8 cellular contexts compared by ENCODE assay signal in genomic region chr2:179020156-179020750, GRCh38. TPM values are rescaled to one million over a fixed set of nuclear protein-coding genes. Genes with fewer than 3 reads are reported as not detected.
A peak's percentile ranks its signal among the peaks of the same experiment; 100 is the strongest.
DNase-seq lines count a peak whose midpoint lies in the region; ATAC-seq, FAIRE-seq and TF ChIP-seq lines count a peak whose summit lies in the region.

No MANE protein-coding gene starts in this region.

- intact Hi-C loops in A673 (cut with micrococcal nuclease; ENCODE audit: unreplicated experiment) = loop anchor here (1.0 to 2.0 kb wide), 2 partner anchors 129 to 223 kb away; no protein-coding TSS in a partner anchor
- intact Hi-C loops in activated CD4-positive, alpha-beta T cell treated with anti-CD3 and anti-CD28 coated beads, Interleukin-2, amount 10 ng/mL, durations not matched to agents 24 days and 14 days (cut with micrococcal nuclease) = loop anchor here (2.0 kb wide), 1 partner anchor 129 kb away; no protein-coding TSS in a partner anchor

- H3K9me3 ChIP-seq in A673 (ENCODE audit: low read depth, low read length, poor library complexity, severe bottlenecking) = no peaks in the 10 kb centered on the region

- H3K36me3 ChIP-seq in A673 (ENCODE audit: insufficient read depth, low read length, poor library complexity, severe bottlenecking) = no peaks in the 10 kb centered on the region

- H3K27ac Mint-ChIP-seq in activated CD4-positive, alpha-beta T cell treated with anti-CD3 and anti-CD28 coated beads, Interleukin-2, amount 10 ng/mL, durations not matched to agents 24 days and 14 days = no peak overlapping the region

- peaks cover 10% of the 10 kb centered on the region for H3K4me1 Mint-ChIP-seq in activated CD4-positive, alpha-beta T cell treated with anti-CD3 and anti-CD28 coated beads, Interleukin-2, amount 10 ng/mL, durations not matched to agents 24 days and 14 days

- H3K27me3 ChIP-seq in A673 (replicated peaks; ENCODE audit: insufficient read depth, low read depth, low read length, poor library complexity) (peaks cover 4% of the 10 kb centered on the region), foreskin keratinocyte (no peaks in the 10 kb centered on the region)

- no peak for TF ChIP-seq POLR2A in GM12892 (IDR thresholded peaks at IDR 0.05; ENCODE audit: low read depth, low read length)

- POLR2A ChIA-PET in A673 (lab: Charles Lee; ENCODE audit: low non-redundant PET) = no interaction called here

- DNase-seq in A673 (ENCODE audit: low spot score) (peak; percentile 30), GM12892 (ENCODE audit: insufficient read length) (no peak), NCI-H1694 treated with DMSO at 0.1 percent for 48 hours (lab: John Stamatoyannopoulos, UW) (peak; percentile 16), foreskin keratinocyte (peak in 1 of 2 donors; percentile 15), inferior parietal cortex (ENCODE audit: extremely low spot score) (no peak)
- peak; percentile 84 for DNase-seq in activated CD4-positive, alpha-beta T cell treated with anti-CD3 and anti-CD28 coated beads, Interleukin-2, amount 10 ng/mL, durations not matched to agents 24 days and 14 days
- peak; percentile 42 for DNase-seq in stimulated activated CD4-positive, alpha-beta T cell treated with anti-CD3 and anti-CD28 coated beads, Interleukin-4, amount 100 ng/mL, for 24 hours

- CTCF ChIA-PET in A673 (lab: Charles Lee) = no interaction called here

- no peaks in the 10 kb centered on the region for H3K27me3 Mint-ChIP-seq in activated CD4-positive, alpha-beta T cell treated with anti-CD3 and anti-CD28 coated beads, Interleukin-2, amount 10 ng/mL, durations not matched to agents 24 days and 14 days

- TF ChIP-seq CTCF in A673 (conservative IDR thresholded peaks at IDR 0.05; ENCODE audit: low read depth, low read length) = peak; percentile 70
- peak; percentile 52 for TF ChIP-seq CTCF in foreskin keratinocyte (conservative IDR thresholded peaks at IDR 0.05)

- H3K4me1 ChIP-seq in A673 (ENCODE audit: insufficient read depth, low read length, poor library complexity, severe bottlenecking) = no peaks in the 10 kb centered on the region
- H3K4me1 ChIP-seq in foreskin keratinocyte = no peaks in the 10 kb centered on the region

- peaks cover 3% of the 10 kb centered on the region for H3K9me3 Mint-ChIP-seq in activated CD4-positive, alpha-beta T cell treated with anti-CD3 and anti-CD28 coated beads, Interleukin-2, amount 10 ng/mL, durations not matched to agents 24 days and 14 days

- FAIRE-seq in GM12892 (lab: Jason Lieb, UNC) = peak; percentile 81

- H3K4me3 Mint-ChIP-seq in activated CD4-positive, alpha-beta T cell treated with anti-CD3 and anti-CD28 coated beads, Interleukin-2, amount 10 ng/mL, durations not matched to agents 24 days and 14 days = no peak overlapping the region

- ATAC-seq in HG02763 (IDR thresholded peaks at IDR 0.05; ENCODE audit: unreplicated experiment) (peak; percentile 50), foreskin keratinocyte (peak; percentile 78)

- BruUV-seq in A673 (replicated peaks; lab: Mats Ljungman, UMichigan) = no TSS peak

- H3K27ac ChIP-seq in A673 (ENCODE audit: low read depth, low read length, poor library complexity, severe bottlenecking) = no peak overlapping the region
- H3K27ac ChIP-seq in foreskin keratinocyte = no peak overlapping the region

- H3K36me3 Mint-ChIP-seq in activated CD4-positive, alpha-beta T cell treated with anti-CD3 and anti-CD28 coated beads, Interleukin-2, amount 10 ng/mL, durations not matched to agents 24 days and 14 days (ENCODE audit: low read depth) = peaks cover under 1% of the 10 kb centered on the region

- H3K4me3 ChIP-seq in A673 (ENCODE audit: low read depth, low read length, poor library complexity, severe bottlenecking) = no peak overlapping the region

RNA-seq across cellular contexts. Expression of gene CCDC141, which starts 29.7 kb away (rescaled TPM):
- total RNA-seq in A673 (2021) = not detected in 2 replicates
- polyA plus RNA-seq in GM12892 (2012; ENCODE audit: missing spikeins) = 2.4 TPM
- 2.1 and 2.5 TPM in 2 replicates for total RNA-seq in activated CD4-positive, alpha-beta T cell treated with anti-CD3 and anti-CD28 coated beads, Interleukin-2, amount 10 ng/mL, durations not matched to agents 24 days and 14 days
- total RNA-seq in foreskin keratinocyte = not detected in 2 replicates
- not detected in 2 replicates for polyA plus RNA-seq in foreskin keratinocyte

Comparison
In these comparisons a context has a peak if more than half of its experiments do, and no peak if none do; other contexts are left out.
1. DNase-seq: peak in A673 (single experiment), NCI-H1694 treated with DMSO at 0.1 percent for 48 hours (single experiment), activated CD4-positive, alpha-beta T cell treated with anti-CD3 and anti-CD28 coated beads, Interleukin-2, amount 10 ng/mL, durations not matched to agents 24 days and 14 days (single experiment) and stimulated activated CD4-positive, alpha-beta T cell treated with anti-CD3 and anti-CD28 coated beads, Interleukin-4, amount 100 ng/mL, for 24 hours (single experiment); none in GM12892 (single experiment) and inferior parietal cortex (single experiment).